ENCODE assay signal across 8 cellular contexts in genomic region chr19:11261902-11262839, GRCh38. TPM values are rescaled to one million over a fixed set of nuclear protein-coding genes. Genes with fewer than 3 reads are reported as not detected.
A peak's percentile ranks its signal among the peaks of the same experiment; 100 is the strongest.
DNase-seq lines count a peak whose midpoint lies in the region; ATAC-seq and TF ChIP-seq lines count a peak whose summit lies in the region.

A gene with protein sequence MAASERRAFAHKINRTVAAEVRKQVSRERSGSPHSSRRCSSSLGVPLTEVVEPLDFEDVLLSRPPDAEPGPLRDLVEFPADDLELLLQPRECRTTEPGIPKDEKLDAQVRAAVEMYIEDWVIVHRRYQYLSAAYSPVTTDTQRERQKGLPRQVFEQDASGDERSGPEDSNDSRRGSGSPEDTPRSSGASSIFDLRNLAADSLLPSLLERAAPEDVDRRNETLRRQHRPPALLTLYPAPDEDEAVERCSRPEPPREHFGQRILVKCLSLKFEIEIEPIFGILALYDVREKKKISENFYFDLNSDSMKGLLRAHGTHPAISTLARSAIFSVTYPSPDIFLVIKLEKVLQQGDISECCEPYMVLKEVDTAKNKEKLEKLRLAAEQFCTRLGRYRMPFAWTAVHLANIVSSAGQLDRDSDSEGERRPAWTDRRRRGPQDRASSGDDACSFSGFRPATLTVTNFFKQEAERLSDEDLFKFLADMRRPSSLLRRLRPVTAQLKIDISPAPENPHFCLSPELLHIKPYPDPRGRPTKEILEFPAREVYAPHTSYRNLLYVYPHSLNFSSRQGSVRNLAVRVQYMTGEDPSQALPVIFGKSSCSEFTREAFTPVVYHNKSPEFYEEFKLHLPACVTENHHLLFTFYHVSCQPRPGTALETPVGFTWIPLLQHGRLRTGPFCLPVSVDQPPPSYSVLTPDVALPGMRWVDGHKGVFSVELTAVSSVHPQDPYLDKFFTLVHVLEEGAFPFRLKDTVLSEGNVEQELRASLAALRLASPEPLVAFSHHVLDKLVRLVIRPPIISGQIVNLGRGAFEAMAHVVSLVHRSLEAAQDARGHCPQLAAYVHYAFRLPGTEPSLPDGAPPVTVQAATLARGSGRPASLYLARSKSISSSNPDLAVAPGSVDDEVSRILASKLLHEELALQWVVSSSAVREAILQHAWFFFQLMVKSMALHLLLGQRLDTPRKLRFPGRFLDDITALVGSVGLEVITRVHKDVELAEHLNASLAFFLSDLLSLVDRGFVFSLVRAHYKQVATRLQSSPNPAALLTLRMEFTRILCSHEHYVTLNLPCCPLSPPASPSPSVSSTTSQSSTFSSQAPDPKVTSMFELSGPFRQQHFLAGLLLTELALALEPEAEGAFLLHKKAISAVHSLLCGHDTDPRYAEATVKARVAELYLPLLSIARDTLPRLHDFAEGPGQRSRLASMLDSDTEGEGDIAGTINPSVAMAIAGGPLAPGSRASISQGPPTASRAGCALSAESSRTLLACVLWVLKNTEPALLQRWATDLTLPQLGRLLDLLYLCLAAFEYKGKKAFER (N-terminal part only) (minus strand): TSS chr19:11262524. CDS start chr19:11262440, 84 bp downstream.

- H3K27ac ChIP-seq in MM.1S (ENCODE audit: low read length), result no peak within 1 kb of the TSS

- H3F3A ChIP-seq in MM.1S (ENCODE audit: insufficient read depth, low read length), result no peaks in the 10 kb centered on the region

- H3K79me2 ChIP-seq in MM.1S (ENCODE audit: low read length), result no peaks in the 10 kb centered on the region

- DNase-seq in MM.1S (no peak), astrocyte of the hippocampus (ENCODE audit: low read depth, low spot score) (peak; percentile 42), NCI-H2107 (lab: John Stamatoyannopoulos, UW) (no peak)

- H3K4me2 ChIP-seq in MM.1S (ENCODE audit: low read depth, low read length) (peak within 1 kb of the TSS; percentile 79), skeletal muscle satellite cell (ENCODE audit: low read length) (peak within 1 kb of the TSS; percentile 98)

- no peaks in the 10 kb centered on the region for H3K9me3 ChIP-seq in ES-I3 (ENCODE audit: control insufficient read depth, insufficient read depth, low read length)
- no peaks in the 10 kb centered on the region for H3K9me3 ChIP-seq in MM.1S (replicated peaks; ENCODE audit: insufficient read depth, low read length)
- no peaks in the 10 kb centered on the region for H3K9me3 ChIP-seq in iPS-15b (ENCODE audit: control insufficient read depth, insufficient read depth, low read length)
- H3K9me3 ChIP-seq in skeletal muscle satellite cell (replicated peaks; ENCODE audit: low read length), result no peaks in the 10 kb centered on the region

- H3K9ac ChIP-seq in ES-I3 (ENCODE audit: low read depth, low read length) (peak within 1 kb of the TSS; percentile 77), MM.1S (ENCODE audit: low read length) (no peak within 1 kb of the TSS), iPS-15b (ENCODE audit: low read depth, low read length) (no peak within 1 kb of the TSS), skeletal muscle satellite cell (ENCODE audit: low read depth, low read length) (peak within 1 kb of the TSS; percentile 85)

- no peaks in the 10 kb centered on the region for H4K20me1 ChIP-seq in MM.1S (ENCODE audit: insufficient read depth, low read length)

- H3K4me1 ChIP-seq in ES-I3 (ENCODE audit: insufficient read depth, low read length) (peaks cover 3% of the 10 kb centered on the region; the same call in 1 of the 2 replicates), MM.1S (ENCODE audit: low read length) (no peaks in the 10 kb centered on the region), iPS-15b (ENCODE audit: control insufficient read depth, insufficient read depth, low read length) (no peaks in the 10 kb centered on the region), skeletal muscle satellite cell (ENCODE audit: control insufficient read depth, insufficient read depth, low read length) (peaks cover 21% of the 10 kb centered on the region)

- H3K9me2 ChIP-seq in MM.1S (replicated peaks; ENCODE audit: insufficient read depth, low read length), result no peaks in the 10 kb centered on the region

- H2AFZ ChIP-seq in MM.1S (ENCODE audit: low read length), result peak within 1 kb of the TSS; percentile 61

- TF ChIP-seq CTCF in MM.1S (IDR thresholded peaks at IDR 0.05; ENCODE audit: low read length), result peak; percentile 17; the same call in 1 of the 2 replicates

- H3K4me3 ChIP-seq in MM.1S (ENCODE audit: low read length) (peak within 1 kb of the TSS; percentile 63), iPS-15b (ENCODE audit: low read depth, low read length) (peak within 1 kb of the TSS; percentile 81), skeletal muscle satellite cell (ENCODE audit: low read length) (peak within 1 kb of the TSS; percentile 86)

- H3K27me3 ChIP-seq in MM.1S (replicated peaks; ENCODE audit: insufficient read depth, low read length) (peaks cover 76% of the 10 kb centered on the region), iPS-15b (ENCODE audit: control insufficient read depth, insufficient read depth, low read length) (no peaks in the 10 kb centered on the region), skeletal muscle satellite cell (ENCODE audit: control insufficient read depth, insufficient read depth, low read length) (no peaks in the 10 kb centered on the region)

- ATAC-seq in HG02759 (IDR thresholded peaks at IDR 0.05; ENCODE audit: unreplicated experiment) (no peak), HG02852 (IDR thresholded peaks at IDR 0.05; ENCODE audit: unreplicated experiment) (no peak)

- no peaks in the 10 kb centered on the region for H3K36me3 ChIP-seq in ES-I3 (ENCODE audit: insufficient read depth, low read length)
- H3K36me3 ChIP-seq in MM.1S (replicated peaks; ENCODE audit: insufficient read depth, low read length), result no peaks in the 10 kb centered on the region
- no peaks in the 10 kb centered on the region for H3K36me3 ChIP-seq in iPS-15b (ENCODE audit: control insufficient read depth, insufficient read depth, low read length)
- no peaks in the 10 kb centered on the region for H3K36me3 ChIP-seq in skeletal muscle satellite cell (ENCODE audit: insufficient read depth, low read length)

RNA-seq across cellular contexts. Expression of the gene that starts here (rescaled TPM):
- 13.4 and 13.5 TPM in 2 replicates for total RNA-seq in skeletal muscle satellite cell (2012; rRNA removed)

Comparison
In these comparisons a context has a peak if more than half of its experiments do, and no peak if none do; other contexts are left out.
1. H3K9ac ChIP-seq: peak in ES-I3 (single experiment) and skeletal muscle satellite cell (single experiment); none in MM.1S (single experiment) and iPS-15b (single experiment).
2. Peak in every context shown above with its lines, with median percentiles within 50 percentile points of each other: H3K4me3 ChIP-seq.